ENCODE assay signal across 8 cellular contexts in the genomic region with DNA sequence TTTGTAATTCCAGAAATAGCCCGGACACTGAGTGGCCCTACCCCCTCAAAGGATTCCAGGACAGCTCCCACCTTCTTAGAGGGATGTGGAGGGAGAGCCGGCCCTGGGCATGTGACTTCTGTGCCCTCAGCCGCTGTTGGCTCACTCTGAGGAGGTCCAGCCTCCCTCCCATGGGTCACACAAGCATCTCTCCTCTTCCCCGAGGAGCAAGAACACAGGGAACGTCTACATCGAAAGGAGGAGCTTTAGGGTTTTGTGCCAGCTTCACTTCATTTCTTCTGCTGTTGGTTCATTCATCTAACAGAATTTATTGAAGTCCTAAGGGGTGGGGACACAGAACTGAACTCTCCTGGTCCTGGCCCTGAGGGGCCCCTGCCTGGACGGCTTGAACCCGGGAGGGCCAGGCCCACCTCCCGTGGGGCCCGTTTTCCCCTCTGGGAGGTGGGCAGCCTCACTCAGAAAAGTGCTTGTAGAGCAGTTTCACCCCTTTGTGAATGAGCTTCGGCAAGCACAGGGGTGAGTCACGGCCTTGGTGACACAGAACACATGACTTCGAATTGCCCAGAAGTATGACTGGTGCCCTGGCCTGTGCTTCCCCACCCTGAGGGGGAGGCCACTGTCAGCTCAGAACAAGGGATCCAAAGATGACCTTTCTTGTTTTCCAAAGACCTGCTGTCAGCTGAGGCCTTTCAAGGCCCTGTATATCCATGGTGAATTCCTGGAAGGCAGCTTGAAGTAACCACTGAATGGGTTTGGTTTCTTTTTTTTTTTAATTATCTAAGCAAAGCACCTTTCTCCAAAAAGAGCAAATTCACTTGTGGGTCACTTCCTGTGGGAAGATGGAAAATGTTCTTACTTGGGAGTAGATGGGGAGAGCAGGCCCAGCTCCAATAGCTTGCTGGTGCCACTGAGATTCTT. TPM values are rescaled to one million over a fixed set of nuclear protein-coding genes. Genes with fewer than 3 reads are reported as not detected.
DNase-seq lines count a peak whose midpoint lies in the region; ATAC-seq and TF ChIP-seq lines count a peak whose summit lies in the region.

No MANE protein-coding gene starts in this region.

- H3K9me3 Mint-ChIP-seq in activated T-cell treated with anti-CD3 and anti-CD28 coated beads, Interleukin-2, amount 50 U/mL, for 24 hours, result no peaks in the 10 kb centered on the region

- H3K27ac ChIP-seq in psoas muscle (peak overlapping the region; percentile 62), uterus (peak overlapping the region; percentile 63 to 83)

- 63 to 72% (median 64%) methylated on average over 13 of the region's 13 CpGs for WGBS in psoas muscle, 3 donors

- H3K36me3 ChIP-seq in psoas muscle (ENCODE audit: insufficient read depth in 1 of 2, low read depth in 1 of 2) (no peaks in the 10 kb centered on the region), uterus (no peaks in the 10 kb centered on the region)

- in situ Hi-C loops in GM13976 (cut with MboI; ENCODE audit: low sequenced_read_pairs, unreplicated experiment), result no loop called here

- H3K4me1 ChIP-seq in psoas muscle (peaks cover 22% of the 10 kb centered on the region), uterus (peaks cover 0 to 7% of the 10 kb centered on the region in 2 donors)

- H3K9me3 ChIP-seq in psoas muscle (no peaks in the 10 kb centered on the region), uterus (no peaks in the 10 kb centered on the region)

- H3K27me3 Mint-ChIP-seq in activated T-cell treated with anti-CD3 and anti-CD28 coated beads, Interleukin-2, amount 50 U/mL, for 24 hours, result no peaks in the 10 kb centered on the region

- ATAC-seq in psoas muscle, result peak; percentile 85 to 93 (median 90)

- peak overlapping the region; percentile 63 for H3K4me3 Mint-ChIP-seq in activated T-cell treated with anti-CD3 and anti-CD28 coated beads, Interleukin-2, amount 50 U/mL, for 24 hours

- TF ChIP-seq CTCF in GM13976 (IDR thresholded peaks at IDR 0.05; ENCODE audit: borderline replicate concordance, control extremely low read depth, extremely low read depth, insufficient read depth, missing control alignments) (no peak), fibroblast of the aortic adventitia (IDR thresholded peaks at IDR 0.05; ENCODE audit: insufficient read depth, low read length) (no peak), psoas muscle (IDR thresholded peaks at IDR 0.05) (no peak), uterus (IDR thresholded peaks at IDR 0.05) (no peak)

- no peak overlapping the region for H3K4me3 ChIP-seq in fibroblast of the aortic adventitia (ENCODE audit: low read depth, low read length)
- H3K4me3 ChIP-seq in psoas muscle, result no peak overlapping the region
- H3K4me3 ChIP-seq in uterus, result no peak overlapping the region

- TF ChIP-seq POLR2A in uterus (IDR thresholded peaks at IDR 0.05), result peak in 1 of 2 donors; percentile 24

- H3K27me3 ChIP-seq in psoas muscle (ENCODE audit: insufficient read depth in 3 of 3, low read length in 2 of 3) (no peaks in the 10 kb centered on the region), uterus (no peaks in the 10 kb centered on the region)

- peaks cover 65% of the 10 kb centered on the region for H3K4me1 Mint-ChIP-seq in activated T-cell treated with anti-CD3 and anti-CD28 coated beads, Interleukin-2, amount 50 U/mL, for 24 hours (ENCODE audit: low read depth)

- peak overlapping the region; percentile 98 for H3K27ac Mint-ChIP-seq in activated T-cell treated with anti-CD3 and anti-CD28 coated beads, Interleukin-2, amount 50 U/mL, for 24 hours

- intact Hi-C loops in psoas muscle (cut with DNase I) (no loop called here), uterus (cut with DNase I; ENCODE audit: low total_unique reads) (no loop called here)

- no peaks in the 10 kb centered on the region for H3K36me3 Mint-ChIP-seq in activated T-cell treated with anti-CD3 and anti-CD28 coated beads, Interleukin-2, amount 50 U/mL, for 24 hours (ENCODE audit: low read depth)

- DNase-seq in GM13976 (ENCODE audit: low spot score), result peak; percentile 65
- peak; percentile 52 for DNase-seq in NCI-H226
- peak; percentile 83 for DNase-seq in activated T-cell treated with anti-CD3 and anti-CD28 coated beads, Interleukin-2, amount 50 U/mL, for 24 hours
- DNase-seq in fibroblast of the aortic adventitia (ENCODE audit: low read depth), result peak; percentile 85
- peak; percentile 75 to 82 for DNase-seq in psoas muscle
- DNase-seq in uterus, result peak; percentile 69 to 82
- no peak for DNase-seq in NCI-H510A (lab: John Stamatoyannopoulos, UW)
- DNase-seq in NCI-H2029 (lab: John Stamatoyannopoulos, UW), result no peak

RNA-seq across cellular contexts. Expression of gene NFKBIA, which starts 39.2 kb away (rescaled TPM):
- 34.1 and 86.6 TPM in 2 replicates for total RNA-seq in fibroblast of the aortic adventitia (ENCODE audit: low replicate concordance)
- 100 to 1,000 TPM in 2 of 4 donors, 10 to 100 TPM in 2; 48.7 to 144 (median 96.4) TPM for total RNA-seq in psoas muscle
- polyA plus RNA-seq in psoas muscle, result 100 to 1,000 TPM in 1 of 3 donors, 10 to 100 TPM in 2; 84.1 to 151 (median 94.0) TPM
- total RNA-seq in uterus, result 100 to 1,000 TPM; 112 to 387 (median 295) TPM

Comparison
In these comparisons a context has a peak if more than half of its experiments do, and no peak if none do; other contexts are left out.
1. DNase-seq: peak in GM13976 (single experiment), NCI-H226 (single experiment), activated T-cell treated with anti-CD3 and anti-CD28 coated beads, Interleukin-2, amount 50 U/mL, for 24 hours (single experiment), fibroblast of the aortic adventitia (single experiment), psoas muscle (2 of 2) and uterus (2 of 2); none in NCI-H510A (single experiment) and NCI-H2029 (single experiment).